In genomic region chr10:47241946-47242900, GRCh38 we compare ENCODE assay signal across 17 cellular contexts. TPM values are rescaled to one million over a fixed set of nuclear protein-coding genes. Genes with fewer than 3 reads are reported as not detected.
DNase-seq lines count a peak whose midpoint lies in the region; ATAC-seq and TF ChIP-seq lines count a peak whose summit lies in the region.
"Had no signal": no experiment of that assay in that cellular context is flagged by ENCODE, and none has a peak within 500 bp of the region (broad histone marks: within the 10 kb centered on the region; RNA-seq: fewer than 3 reads in every experiment).

No MANE protein-coding gene starts in this region.

- no peak overlapping the region for H2BK5ac ChIP-seq in neuronal stem cell (ENCODE audit: low read length)

- H3K14ac ChIP-seq in neuronal stem cell (ENCODE audit: low read length), result peak overlapping the region; percentile 75

- H3K4me3 ChIP-seq in choroid plexus epithelial cell (ENCODE audit: low read depth, low read length) (no peak overlapping the region), neuronal stem cell (ENCODE audit: low read length in 2 of 2) (no peak overlapping the region)
- H3K4me3 ChIP-seq: A549 had no signal

- H3K4me1 ChIP-seq in neuronal stem cell (ENCODE audit: control insufficient read depth in 2 of 2, insufficient read depth in 1 of 2, low read depth in 1 of 2, low read length in 2 of 2), result peaks cover 0 to 7% of the 10 kb centered on the region in 2 donors
- H3K4me1 ChIP-seq: A549 had no signal

- ATAC-seq in left ventricle myocardium superior (no peak), omental fat pad (ENCODE audit: low FRiP score) (no peak)

- intact Hi-C loops in cardiac septum (cut with DNase I) (no loop called here), left ventricle myocardium superior (cut with micrococcal nuclease) (no loop called here)

- no peak overlapping the region for H3K9ac ChIP-seq in neuronal stem cell (ENCODE audit: low read depth, low read length, poor library complexity)

- DNase-seq in cardiac septum (ENCODE audit: low spot score) (peak; percentile 43), left ventricle myocardium superior (no peak), choroid plexus epithelial cell (ENCODE audit: low read depth) (peak; percentile 12), neuronal stem cell (ENCODE audit: low spot score) (no peak), G401 (ENCODE audit: low spot score) (no peak), omental fat pad (ENCODE audit: low spot score) (no peak)
- DNase-seq in activated T-cell treated with anti-CD3 and anti-CD28 coated beads, Interleukin-2, amount 50 U/mL, for 48 hours, result no peak
- DNase-seq: HFFc6, KBM-7, MV-4-11, NCI-H1417, NCI-H187, NCI-H2227 treated with DMSO at 0.1 percent for 48 hours, NCI-H510A treated with DMSO at 0.1 percent for 48 hours, NCI-H82 had no signal

- no peak overlapping the region for H2AK5ac ChIP-seq in neuronal stem cell (ENCODE audit: low read depth, low read length)

- no peak overlapping the region for H3K23ac ChIP-seq in neuronal stem cell (ENCODE audit: low read depth, low read length, poor library complexity)

- no peak overlapping the region for H4K91ac ChIP-seq in neuronal stem cell (ENCODE audit: low read depth, low read length, poor library complexity)

- no peak overlapping the region for H2BK120ac ChIP-seq in neuronal stem cell (ENCODE audit: low read depth, low read length)

- no peak overlapping the region for H3K4ac ChIP-seq in neuronal stem cell (ENCODE audit: low read length)

- no peaks in the 10 kb centered on the region for H3K9me3 ChIP-seq in neuronal stem cell (replicated peaks in 1 of 2; ENCODE audit: control insufficient read depth in 2 of 2, insufficient read depth in 1 of 2, low read depth in 1 of 2, low read length in 2 of 2)
- H3K9me3 ChIP-seq: A549 had no signal

- H3K27me3 ChIP-seq in neuronal stem cell (ENCODE audit: control insufficient read depth in 3 of 3, insufficient read depth in 3 of 3, low read depth in 1 of 3, low read length in 3 of 3), result no peaks in the 10 kb centered on the region

- no peak overlapping the region for H2BK15ac ChIP-seq in neuronal stem cell (ENCODE audit: low read length)

- TF ChIP-seq CTCF in choroid plexus epithelial cell (conservative IDR thresholded peaks at IDR 0.05; ENCODE audit: low read depth, low read length) (no peak), omental fat pad (IDR thresholded peaks at IDR 0.05) (no peak)

- H2BK12ac ChIP-seq in neuronal stem cell (ENCODE audit: low read length), result no peak overlapping the region

- WGBS in neuronal stem cell (ENCODE audit: extremely low coverage in 2 of 2, insufficient read length in 2 of 2, insufficient replicate concordance in 1 of 2), 2 donors, result no CpG with 5 or more reads among the region's 9 CpGs

- H2AFZ ChIP-seq in neuronal stem cell (ENCODE audit: low read length), result no peak overlapping the region

- H3K4me2 ChIP-seq in neuronal stem cell (ENCODE audit: insufficient read depth, low read length, poor library complexity, severe bottlenecking), result no peak overlapping the region
- H3K4me2 ChIP-seq: A549 had no signal

- in situ Hi-C loops in G401 (cut with HindIII; ENCODE audit: low sequenced_read_pairs), result no loop called here

- H4K8ac ChIP-seq in neuronal stem cell (ENCODE audit: low read depth, low read length), result no peak overlapping the region

- no peaks in the 10 kb centered on the region for H3K36me3 ChIP-seq in neuronal stem cell (replicated peaks in 1 of 2; ENCODE audit: control insufficient read depth in 2 of 2, insufficient read depth in 2 of 2, low read length in 2 of 2)

- no peaks in the 10 kb centered on the region for H3K79me1 ChIP-seq in neuronal stem cell (ENCODE audit: low read depth, low read length)

- H3K18ac ChIP-seq in neuronal stem cell (ENCODE audit: low read length), result no peak overlapping the region

- no peak overlapping the region for H3K27ac ChIP-seq in neuronal stem cell (replicated peaks; ENCODE audit: low read length)
- H3K27ac ChIP-seq: A549 had no signal

RNA-seq across cellular contexts. Expression of gene GDF10, which starts 57.8 kb away (rescaled TPM):
- total RNA-seq in cardiac septum (1.7 TPM), left ventricle myocardium superior (0.32 TPM), omental fat pad (1 to 10 TPM in 1 of 4 donors, under 1 TPM in 3; 0.48 to 2.4 (median 0.66) TPM)
- 1.3 TPM for polyA plus RNA-seq in neuronal stem cell (2013, experiment 1 of 2)
- polyA plus RNA-seq in neuronal stem cell (2013, experiment 2 of 2), result 1.5 TPM
- total RNA-seq in G401 (2014; rRNA removed; shearing (Covaris generic)), result not detected in 2 replicates
- total RNA-seq: HFFc6 had no signal
- polyA plus RNA-seq: BJ had no signal

Comparison
In these comparisons a context has a peak if more than half of its experiments do, and no peak if none do; other contexts are left out.
1. DNase-seq: peak in cardiac septum (single experiment) and choroid plexus epithelial cell (single experiment); none in left ventricle myocardium superior (single experiment), neuronal stem cell (single experiment), activated T-cell treated with anti-CD3 and anti-CD28 coated beads, Interleukin-2, amount 50 U/mL, for 48 hours (0 of 2), G401 (single experiment) and omental fat pad (single experiment).